In the genomic region with DNA sequence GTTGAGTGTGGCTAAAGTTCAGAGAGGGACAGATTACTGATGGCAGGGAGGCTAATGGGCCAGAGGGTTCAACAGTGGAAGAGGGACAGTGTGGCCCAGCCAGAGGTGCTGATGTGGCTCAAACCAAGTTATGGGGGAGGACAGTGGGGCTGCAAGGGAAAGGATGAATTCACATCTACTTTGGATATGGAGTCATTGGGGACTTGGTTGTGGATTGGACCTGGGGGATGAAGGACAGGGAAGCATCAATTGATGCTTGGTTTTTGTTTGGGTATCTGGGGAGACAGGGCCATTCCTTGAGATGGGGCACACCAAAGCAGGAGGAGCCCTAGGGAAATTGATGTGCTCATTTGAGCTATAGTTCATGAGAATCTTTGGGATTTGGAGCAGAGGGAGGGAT, we compare ENCODE assay signal across 18 cellular contexts. TPM values are rescaled to one million over a fixed set of nuclear protein-coding genes. Genes with fewer than 3 reads are reported as not detected.
"Had no signal": no experiment of that assay in that cellular context is flagged by ENCODE, and none has a peak within 500 bp of the region (broad histone marks: within the 10 kb centered on the region; RNA-seq: fewer than 3 reads in every experiment).

No MANE protein-coding gene starts in this region.

- H3K4me3 Mint-ChIP-seq: dendritic cell treated with granulocyte-macrophage colony-stimulating factor and Interleukin-4, amounts not matched to agents 40 ng/mL and 50 ng/mL, for 4 days; stimulated activated naive CD8-positive, alpha-beta T cell treated with anti-CD3 and anti-CD28 coated beads, Interleukin-15, amount 100 ng/mL, for 72 hours had no signal

- ATAC-seq: left ventricle myocardium superior; lower lobe of right lung; sciatic nerve; stimulated activated naive CD8-positive, alpha-beta T cell treated with anti-CD3 and anti-CD28 coated beads, Interleukin-15, amount 100 ng/mL, for 72 hours had no signal

- H3K27ac Mint-ChIP-seq: dendritic cell treated with granulocyte-macrophage colony-stimulating factor and Interleukin-4, amounts not matched to agents 40 ng/mL and 50 ng/mL, for 4 days; stimulated activated naive CD8-positive, alpha-beta T cell treated with anti-CD3 and anti-CD28 coated beads, Interleukin-15, amount 100 ng/mL, for 72 hours had no signal

- H3K9me3 Mint-ChIP-seq: dendritic cell treated with granulocyte-macrophage colony-stimulating factor and Interleukin-4, amounts not matched to agents 40 ng/mL and 50 ng/mL, for 4 days; stimulated activated naive CD8-positive, alpha-beta T cell treated with anti-CD3 and anti-CD28 coated beads, Interleukin-15, amount 100 ng/mL, for 72 hours had no signal

- DNase-seq: colonic mucosa; effector CD8-positive, alpha-beta T cell; erythroblast; esophagus squamous epithelium; foreskin melanocyte; left ventricle myocardium superior; lower lobe of right lung; stimulated activated CD4-positive, alpha-beta T cell treated with anti-CD3 and anti-CD28 coated beads, Interleukin-12 subunit alpha, Interleukin-12 subunit beta, amount 100 ng/mL, for 4 hours; stimulated activated CD4-positive, alpha-beta T cell treated with anti-CD3 and anti-CD28 coated beads, Interleukin-1b, Interleukin-23, amount 100 ng/mL, for 48 hours; stimulated activated CD4-positive, alpha-beta T cell treated with anti-CD3 and anti-CD28 coated beads, Interleukin-4, amount 100 ng/mL, for 1 hour; stimulated activated CD8-positive, alpha-beta memory T cell treated with anti-CD3 and anti-CD28 coated beads, Interleukin-4, amount 100 ng/mL, for 48 hours; stimulated activated naive CD4-positive, alpha-beta T cell; stimulated activated naive CD8-positive, alpha-beta T cell treated with anti-CD3 and anti-CD28 coated beads, Interleukin-15, amount 100 ng/mL, for 72 hours; transverse colon had no signal

RNA-seq across cellular contexts. Expression of a gene that starts 23.3 kb away (rescaled TPM):
- total RNA-seq: mesenteric fat pad had no signal
- polyA plus RNA-seq: keratinocyte had no signal
